Comparison of ENCODE assay signal across 1 cellular context in the genomic region with DNA sequence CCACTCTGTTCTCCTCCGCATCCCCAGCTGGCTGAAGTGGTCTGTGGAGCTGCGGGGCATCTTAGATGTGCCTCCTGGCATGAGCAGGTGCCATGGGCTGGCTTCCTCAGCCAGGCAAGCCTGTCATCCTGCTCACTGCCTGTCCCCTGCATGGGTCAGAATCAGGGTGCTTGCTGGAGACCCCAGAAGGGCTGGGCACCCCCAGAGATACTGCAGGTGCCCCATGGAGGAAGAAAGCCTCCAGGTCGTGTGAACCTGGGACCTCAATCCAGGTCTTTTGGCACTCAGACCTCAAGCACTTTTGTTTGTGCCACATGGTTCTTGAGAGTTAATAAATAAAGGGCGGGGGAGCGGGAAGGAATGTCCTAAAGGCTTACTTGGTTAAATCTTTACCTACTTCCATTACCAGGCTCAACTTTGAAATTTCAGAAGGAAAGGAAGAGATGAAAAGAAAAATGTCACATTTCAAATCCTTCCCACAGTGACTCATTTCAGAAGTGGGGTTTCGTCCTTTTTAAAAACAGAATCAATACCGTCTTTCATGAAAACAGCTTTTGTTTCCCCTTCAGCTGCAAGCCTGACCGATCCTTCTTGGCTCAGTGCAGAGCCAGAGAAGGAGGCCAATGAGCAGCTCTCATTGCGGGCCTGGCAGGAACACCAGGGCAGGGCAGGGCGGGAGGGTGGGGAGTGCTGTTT.
A peak's percentile ranks its signal among the peaks of the same experiment; 100 is the strongest.
TF ChIP-seq lines count a peak whose summit lies in the region.

No MANE protein-coding gene starts in this region.

TF ChIP-seq in GM12878, 131 proteins besides CTCF, POLR2A, EP300 and RAD21 (continued from another document and continues in another):
- TF ChIP-seq POU2F2 (IDR thresholded peaks at IDR 0.05; ENCODE audit: borderline replicate concordance, low read depth, low read length) (0 out of 3 replicates have a peak, but pooled peaks have one; percentile 14), ATF7 (IDR thresholded peaks at IDR 0.05; ENCODE audit: low read depth) (peak; percentile 66), SMARCA5 (IDR thresholded peaks at IDR 0.05) (peak; percentile 35; the same call in 1 of the 2 replicates), CHD1 (IDR thresholded peaks at IDR 0.05; ENCODE audit: low read depth, low read length) (no peak), STAT1 (conservative IDR thresholded peaks at IDR 0.05) (no peak), KDM1A (IDR thresholded peaks at IDR 0.05; ENCODE audit: borderline replicate concordance) (no peak), MEF2A (IDR thresholded peaks at IDR 0.05; ENCODE audit: insufficient read depth, low read depth, low read length) (peak; percentile 79; the same call in 1 of the 2 replicates), MEF2B (IDR thresholded peaks at IDR 0.05; ENCODE audit: partially characterized antibody, poor library complexity, severe bottlenecking) (peak; percentile 55), ZNF274 (IDR thresholded peaks at IDR 0.05; ENCODE audit: insufficient read depth, insufficient read length) (no peak), SIN3A (IDR thresholded peaks at IDR 0.05; ENCODE audit: low read depth, low read length) (no peak), TBL1XR1 (IDR thresholded peaks at IDR 0.05; ENCODE audit: low read depth, low read length) (0 out of 2 replicates have a peak, but pooled peaks have one; percentile 27), EED (IDR thresholded peaks at IDR 0.05; ENCODE audit: low read depth) (peak; percentile 31; the same call in 1 of the 2 replicates), ETV6 (conservative IDR thresholded peaks at IDR 0.05 in 1 of 2, IDR thresholded peaks at IDR 0.05 in 1 of 2; ENCODE audit: borderline replicate concordance in 1 of 2, low read depth in 1 of 2) (peak in 1 of 2 experiments; percentile 55; a peak in 1 of 4 replicates), HDAC6 (IDR thresholded peaks at IDR 0.05; ENCODE audit: unreplicated experiment) (no peak), GABPA (IDR thresholded peaks at IDR 0.05; ENCODE audit: low read depth) (no peak), ZZZ3 (IDR thresholded peaks at IDR 0.05; ENCODE audit: control insufficient read depth, insufficient read length, low read depth) (no peak), CREM (IDR thresholded peaks at IDR 0.05; ENCODE audit: low read depth) (peak; percentile 43; the same call in 1 of the 2 replicates), SIX5 (IDR thresholded peaks at IDR 0.05; ENCODE audit: low read depth, low read length, severe bottlenecking) (no peak), SREBF2 (IDR thresholded peaks at IDR 0.05; ENCODE audit: low read length) (no peak), CEBPB (IDR thresholded peaks at IDR 0.05; ENCODE audit: borderline replicate concordance in 1 of 2, low read depth in 2 of 2, low read length in 2 of 2) (no peak), MXI1 (IDR thresholded peaks at IDR 0.05; ENCODE audit: low read depth, low read length) (no peak), RAD51 (IDR thresholded peaks at IDR 0.05) (no peak), PAX5 (IDR thresholded peaks at IDR 0.05; ENCODE audit: borderline replicate concordance, low read depth, low read length) (peak; percentile 59; the same call in 1 of the 2 replicates), SRF (IDR thresholded peaks at IDR 0.05; ENCODE audit: low read depth in 2 of 2, low read length in 2 of 2) (no peak), RELA (IDR thresholded peaks at IDR 0.05; ENCODE audit: borderline replicate concordance, partially characterized antibody) (no peak), RFX5 (IDR thresholded peaks at IDR 0.05; ENCODE audit: low read depth, low read length) (no peak), HCFC1 (IDR thresholded peaks at IDR 0.05; ENCODE audit: low read length) (no peak), CBX3 (IDR thresholded peaks at IDR 0.05; ENCODE audit: borderline replicate concordance, low read depth) (no peak), NR2C1 (IDR thresholded peaks at IDR 0.05) (no peak), WRNIP1 (IDR thresholded peaks at IDR 0.05; ENCODE audit: borderline replicate concordance, low read depth, low read length) (no peak), ZNF384 (IDR thresholded peaks at IDR 0.05; ENCODE audit: borderline replicate concordance, low read depth, low read length) (no peak), KAT2A (conservative IDR thresholded peaks at IDR 0.05; ENCODE audit: control insufficient read depth, low read depth, low read length) (no peak), IKZF1 (conservative IDR thresholded peaks at IDR 0.05) (peak; percentile 90), CREB1 (IDR thresholded peaks at IDR 0.05; ENCODE audit: low read depth) (no peak), NFIC (IDR thresholded peaks at IDR 0.05; ENCODE audit: low read depth, low read length) (peak; percentile 77)
- TF ChIP-seq, protein P1, sequence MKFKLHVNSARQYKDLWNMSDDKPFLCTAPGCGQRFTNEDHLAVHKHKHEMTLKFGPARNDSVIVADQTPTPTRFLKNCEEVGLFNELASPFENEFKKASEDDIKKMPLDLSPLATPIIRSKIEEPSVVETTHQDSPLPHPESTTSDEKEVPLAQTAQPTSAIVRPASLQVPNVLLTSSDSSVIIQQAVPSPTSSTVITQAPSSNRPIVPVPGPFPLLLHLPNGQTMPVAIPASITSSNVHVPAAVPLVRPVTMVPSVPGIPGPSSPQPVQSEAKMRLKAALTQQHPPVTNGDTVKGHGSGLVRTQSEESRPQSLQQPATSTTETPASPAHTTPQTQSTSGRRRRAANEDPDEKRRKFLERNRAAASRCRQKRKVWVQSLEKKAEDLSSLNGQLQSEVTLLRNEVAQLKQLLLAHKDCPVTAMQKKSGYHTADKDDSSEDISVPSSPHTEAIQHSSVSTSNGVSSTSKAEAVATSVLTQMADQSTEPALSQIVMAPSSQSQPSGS (IDR thresholded peaks at IDR 0.05; ENCODE audit: low read length): peak; percentile 63; the same call in 1 of the 2 replicates
- TF ChIP-seq, protein P2, sequence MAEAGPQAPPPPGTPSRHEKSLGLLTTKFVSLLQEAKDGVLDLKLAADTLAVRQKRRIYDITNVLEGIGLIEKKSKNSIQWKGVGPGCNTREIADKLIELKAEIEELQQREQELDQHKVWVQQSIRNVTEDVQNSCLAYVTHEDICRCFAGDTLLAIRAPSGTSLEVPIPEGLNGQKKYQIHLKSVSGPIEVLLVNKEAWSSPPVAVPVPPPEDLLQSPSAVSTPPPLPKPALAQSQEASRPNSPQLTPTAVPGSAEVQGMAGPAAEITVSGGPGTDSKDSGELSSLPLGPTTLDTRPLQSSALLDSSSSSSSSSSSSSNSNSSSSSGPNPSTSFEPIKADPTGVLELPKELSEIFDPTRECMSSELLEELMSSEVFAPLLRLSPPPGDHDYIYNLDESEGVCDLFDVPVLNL (IDR thresholded peaks at IDR 0.05; ENCODE audit: low read depth, low read length): no peak
- TF ChIP-seq, protein P3, sequence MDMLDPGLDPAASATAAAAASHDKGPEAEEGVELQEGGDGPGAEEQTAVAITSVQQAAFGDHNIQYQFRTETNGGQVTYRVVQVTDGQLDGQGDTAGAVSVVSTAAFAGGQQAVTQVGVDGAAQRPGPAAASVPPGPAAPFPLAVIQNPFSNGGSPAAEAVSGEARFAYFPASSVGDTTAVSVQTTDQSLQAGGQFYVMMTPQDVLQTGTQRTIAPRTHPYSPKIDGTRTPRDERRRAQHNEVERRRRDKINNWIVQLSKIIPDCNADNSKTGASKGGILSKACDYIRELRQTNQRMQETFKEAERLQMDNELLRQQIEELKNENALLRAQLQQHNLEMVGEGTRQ (IDR thresholded peaks at IDR 0.05; ENCODE audit: borderline replicate concordance, low read depth, low read length): no peak
- TF ChIP-seq, protein P4, sequence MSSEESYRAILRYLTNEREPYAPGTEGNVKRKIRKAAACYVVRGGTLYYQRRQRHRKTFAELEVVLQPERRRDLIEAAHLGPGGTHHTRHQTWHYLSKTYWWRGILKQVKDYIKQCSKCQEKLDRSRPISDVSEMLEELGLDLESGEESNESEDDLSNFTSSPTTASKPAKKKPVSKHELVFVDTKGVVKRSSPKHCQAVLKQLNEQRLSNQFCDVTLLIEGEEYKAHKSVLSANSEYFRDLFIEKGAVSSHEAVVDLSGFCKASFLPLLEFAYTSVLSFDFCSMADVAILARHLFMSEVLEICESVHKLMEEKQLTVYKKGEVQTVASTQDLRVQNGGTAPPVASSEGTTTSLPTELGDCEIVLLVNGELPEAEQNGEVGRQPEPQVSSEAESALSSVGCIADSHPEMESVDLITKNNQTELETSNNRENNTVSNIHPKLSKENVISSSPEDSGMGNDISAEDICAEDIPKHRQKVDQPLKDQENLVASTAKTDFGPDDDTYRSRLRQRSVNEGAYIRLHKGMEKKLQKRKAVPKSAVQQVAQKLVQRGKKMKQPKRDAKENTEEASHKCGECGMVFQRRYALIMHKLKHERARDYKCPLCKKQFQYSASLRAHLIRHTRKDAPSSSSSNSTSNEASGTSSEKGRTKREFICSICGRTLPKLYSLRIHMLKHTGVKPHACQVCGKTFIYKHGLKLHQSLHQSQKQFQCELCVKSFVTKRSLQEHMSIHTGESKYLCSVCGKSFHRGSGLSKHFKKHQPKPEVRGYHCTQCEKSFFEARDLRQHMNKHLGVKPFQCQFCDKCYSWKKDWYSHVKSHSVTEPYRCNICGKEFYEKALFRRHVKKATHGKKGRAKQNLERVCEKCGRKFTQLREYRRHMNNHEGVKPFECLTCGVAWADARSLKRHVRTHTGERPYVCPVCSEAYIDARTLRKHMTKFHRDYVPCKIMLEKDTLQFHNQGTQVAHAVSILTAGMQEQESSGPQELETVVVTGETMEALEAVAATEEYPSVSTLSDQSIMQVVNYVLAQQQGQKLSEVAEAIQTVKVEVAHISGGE (CRISPR knock-in tag; IDR thresholded peaks at IDR 0.05): no peak
- TF ChIP-seq, protein P5, sequence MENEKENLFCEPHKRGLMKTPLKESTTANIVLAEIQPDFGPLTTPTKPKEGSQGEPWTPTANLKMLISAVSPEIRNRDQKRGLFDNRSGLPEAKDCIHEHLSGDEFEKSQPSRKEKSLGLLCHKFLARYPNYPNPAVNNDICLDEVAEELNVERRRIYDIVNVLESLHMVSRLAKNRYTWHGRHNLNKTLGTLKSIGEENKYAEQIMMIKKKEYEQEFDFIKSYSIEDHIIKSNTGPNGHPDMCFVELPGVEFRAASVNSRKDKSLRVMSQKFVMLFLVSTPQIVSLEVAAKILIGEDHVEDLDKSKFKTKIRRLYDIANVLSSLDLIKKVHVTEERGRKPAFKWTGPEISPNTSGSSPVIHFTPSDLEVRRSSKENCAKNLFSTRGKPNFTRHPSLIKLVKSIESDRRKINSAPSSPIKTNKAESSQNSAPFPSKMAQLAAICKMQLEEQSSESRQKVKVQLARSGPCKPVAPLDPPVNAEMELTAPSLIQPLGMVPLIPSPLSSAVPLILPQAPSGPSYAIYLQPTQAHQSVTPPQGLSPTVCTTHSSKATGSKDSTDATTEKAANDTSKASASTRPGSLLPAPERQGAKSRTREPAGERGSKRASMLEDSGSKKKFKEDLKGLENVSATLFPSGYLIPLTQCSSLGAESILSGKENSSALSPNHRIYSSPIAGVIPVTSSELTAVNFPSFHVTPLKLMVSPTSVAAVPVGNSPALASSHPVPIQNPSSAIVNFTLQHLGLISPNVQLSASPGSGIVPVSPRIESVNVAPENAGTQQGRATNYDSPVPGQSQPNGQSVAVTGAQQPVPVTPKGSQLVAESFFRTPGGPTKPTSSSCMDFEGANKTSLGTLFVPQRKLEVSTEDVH (IDR thresholded peaks at IDR 0.05; ENCODE audit: low read depth, partially characterized antibody): no peak
- TF ChIP-seq, protein P6, sequence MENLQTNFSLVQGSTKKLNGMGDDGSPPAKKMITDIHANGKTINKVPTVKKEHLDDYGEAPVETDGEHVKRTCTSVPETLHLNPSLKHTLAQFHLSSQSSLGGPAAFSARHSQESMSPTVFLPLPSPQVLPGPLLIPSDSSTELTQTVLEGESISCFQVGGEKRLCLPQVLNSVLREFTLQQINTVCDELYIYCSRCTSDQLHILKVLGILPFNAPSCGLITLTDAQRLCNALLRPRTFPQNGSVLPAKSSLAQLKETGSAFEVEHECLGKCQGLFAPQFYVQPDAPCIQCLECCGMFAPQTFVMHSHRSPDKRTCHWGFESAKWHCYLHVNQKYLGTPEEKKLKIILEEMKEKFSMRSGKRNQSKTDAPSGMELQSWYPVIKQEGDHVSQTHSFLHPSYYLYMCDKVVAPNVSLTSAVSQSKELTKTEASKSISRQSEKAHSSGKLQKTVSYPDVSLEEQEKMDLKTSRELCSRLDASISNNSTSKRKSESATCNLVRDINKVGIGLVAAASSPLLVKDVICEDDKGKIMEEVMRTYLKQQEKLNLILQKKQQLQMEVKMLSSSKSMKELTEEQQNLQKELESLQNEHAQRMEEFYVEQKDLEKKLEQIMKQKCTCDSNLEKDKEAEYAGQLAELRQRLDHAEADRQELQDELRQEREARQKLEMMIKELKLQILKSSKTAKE (IDR thresholded peaks at IDR 0.05; ENCODE audit: low read depth, poor library complexity, severe bottlenecking): peak; percentile 41
- TF ChIP-seq, protein P7, sequence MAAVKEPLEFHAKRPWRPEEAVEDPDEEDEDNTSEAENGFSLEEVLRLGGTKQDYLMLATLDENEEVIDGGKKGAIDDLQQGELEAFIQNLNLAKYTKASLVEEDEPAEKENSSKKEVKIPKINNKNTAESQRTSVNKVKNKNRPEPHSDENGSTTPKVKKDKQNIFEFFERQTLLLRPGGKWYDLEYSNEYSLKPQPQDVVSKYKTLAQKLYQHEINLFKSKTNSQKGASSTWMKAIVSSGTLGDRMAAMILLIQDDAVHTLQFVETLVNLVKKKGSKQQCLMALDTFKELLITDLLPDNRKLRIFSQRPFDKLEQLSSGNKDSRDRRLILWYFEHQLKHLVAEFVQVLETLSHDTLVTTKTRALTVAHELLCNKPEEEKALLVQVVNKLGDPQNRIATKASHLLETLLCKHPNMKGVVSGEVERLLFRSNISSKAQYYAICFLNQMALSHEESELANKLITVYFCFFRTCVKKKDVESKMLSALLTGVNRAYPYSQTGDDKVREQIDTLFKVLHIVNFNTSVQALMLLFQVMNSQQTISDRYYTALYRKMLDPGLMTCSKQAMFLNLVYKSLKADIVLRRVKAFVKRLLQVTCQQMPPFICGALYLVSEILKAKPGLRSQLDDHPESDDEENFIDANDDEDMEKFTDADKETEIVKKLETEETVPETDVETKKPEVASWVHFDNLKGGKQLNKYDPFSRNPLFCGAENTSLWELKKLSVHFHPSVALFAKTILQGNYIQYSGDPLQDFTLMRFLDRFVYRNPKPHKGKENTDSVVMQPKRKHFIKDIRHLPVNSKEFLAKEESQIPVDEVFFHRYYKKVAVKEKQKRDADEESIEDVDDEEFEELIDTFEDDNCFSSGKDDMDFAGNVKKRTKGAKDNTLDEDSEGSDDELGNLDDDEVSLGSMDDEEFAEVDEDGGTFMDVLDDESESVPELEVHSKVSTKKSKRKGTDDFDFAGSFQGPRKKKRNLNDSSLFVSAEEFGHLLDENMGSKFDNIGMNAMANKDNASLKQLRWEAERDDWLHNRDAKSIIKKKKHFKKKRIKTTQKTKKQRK (IDR thresholded peaks at IDR 0.05; ENCODE audit: low read depth, low read length): no peak
- TF ChIP-seq, protein P8, sequence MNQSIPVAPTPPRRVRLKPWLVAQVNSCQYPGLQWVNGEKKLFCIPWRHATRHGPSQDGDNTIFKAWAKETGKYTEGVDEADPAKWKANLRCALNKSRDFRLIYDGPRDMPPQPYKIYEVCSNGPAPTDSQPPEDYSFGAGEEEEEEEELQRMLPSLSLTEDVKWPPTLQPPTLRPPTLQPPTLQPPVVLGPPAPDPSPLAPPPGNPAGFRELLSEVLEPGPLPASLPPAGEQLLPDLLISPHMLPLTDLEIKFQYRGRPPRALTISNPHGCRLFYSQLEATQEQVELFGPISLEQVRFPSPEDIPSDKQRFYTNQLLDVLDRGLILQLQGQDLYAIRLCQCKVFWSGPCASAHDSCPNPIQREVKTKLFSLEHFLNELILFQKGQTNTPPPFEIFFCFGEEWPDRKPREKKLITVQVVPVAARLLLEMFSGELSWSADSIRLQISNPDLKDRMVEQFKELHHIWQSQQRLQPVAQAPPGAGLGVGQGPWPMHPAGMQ (IDR thresholded peaks at IDR 0.05; ENCODE audit: borderline replicate concordance): no peak
